Comparison of ENCODE assay signal across 8 cellular contexts in the genomic region with DNA sequence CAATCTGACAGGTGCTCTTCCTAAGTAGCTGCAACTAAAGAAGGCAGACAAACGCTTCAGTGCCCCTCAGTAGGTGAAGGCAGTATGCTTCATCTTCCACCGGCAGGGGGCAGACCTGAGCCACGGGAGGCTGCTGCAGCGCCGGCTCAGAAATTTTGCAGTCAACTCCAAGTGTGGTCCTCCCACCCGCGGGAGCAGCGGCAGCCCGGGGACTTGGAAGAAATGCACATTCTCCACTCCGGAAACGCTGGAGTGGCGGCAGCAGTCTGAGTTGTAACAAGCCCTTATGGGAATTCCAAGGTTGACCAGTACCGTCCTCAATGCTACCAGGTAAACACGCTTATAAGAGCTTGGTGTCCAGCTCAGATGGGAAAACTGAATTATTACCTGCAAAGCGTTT. TPM values are rescaled to one million over a fixed set of nuclear protein-coding genes. Genes with fewer than 3 reads are reported as not detected.
DNase-seq lines count a peak whose midpoint lies in the region; ATAC-seq, FAIRE-seq and TF ChIP-seq lines count a peak whose summit lies in the region.

No MANE protein-coding gene starts in this region.

- CTCF ChIA-PET in activated CD4-positive, alpha-beta memory T cell treated with anti-CD3 and anti-CD28 coated beads for 36 hours (lab: Charles Lee), result interaction anchor here (0.5 to 3.1 kb wide), 16 partner anchors 12 to 1336 kb away, joined by 3 to 13 read pairs (median 3); no protein-coding TSS in a partner anchor

- POLR2A ChIA-PET in activated CD4-positive, alpha-beta memory T cell treated with anti-CD3 and anti-CD28 coated beads for 36 hours (lab: Charles Lee), result no interaction called here

- no peaks in the 10 kb centered on the region for H3K9me3 Mint-ChIP-seq in activated CD4-positive, alpha-beta memory T cell treated with anti-CD3 and anti-CD28 coated beads for 36 hours

- H3K4me1 Mint-ChIP-seq in activated CD4-positive, alpha-beta memory T cell treated with anti-CD3 and anti-CD28 coated beads for 36 hours (ENCODE audit: low read depth), result peaks cover 16% of the 10 kb centered on the region

- peak overlapping the region; percentile 24 for H2AFZ ChIP-seq in mesenchymal stem cell (ENCODE audit: low read depth, low read length)

- DNase-seq in GM12891 (ENCODE audit: insufficient read length, low spot score) (peak; percentile 59), NCI-H226 (peak; percentile 46), mesenchymal stem cell (peak; percentile 72)
- DNase-seq in activated CD4-positive, alpha-beta memory T cell treated with anti-CD3 and anti-CD28 coated beads for 36 hours, result peak; percentile 84
- DNase-seq in effector memory CD4-positive, alpha-beta T cell, result peak; percentile 25 to 45 (median 26)
- DNase-seq in stimulated activated CD8-positive, alpha-beta memory T cell treated with anti-CD3 and anti-CD28 coated beads, Interleukin-15, amount 100 ng/mL, for 48 hours (ENCODE audit: low read depth in 2 of 2), result peak; percentile 32 to 58

- H3K9ac ChIP-seq in mesenchymal stem cell (ENCODE audit: low read length), result peak overlapping the region; percentile 76

- FAIRE-seq in A204.1 (lab: Jason Lieb, UNC) (peak; percentile 23), GM12891 (lab: Jason Lieb, UNC) (peak; percentile 91)

- H3K14ac ChIP-seq in mesenchymal stem cell (ENCODE audit: low read length in 2 of 2), result no peak overlapping the region

- H3K27ac Mint-ChIP-seq in activated CD4-positive, alpha-beta memory T cell treated with anti-CD3 and anti-CD28 coated beads for 36 hours, result no peak overlapping the region

- no peak overlapping the region for H2BK5ac ChIP-seq in mesenchymal stem cell (ENCODE audit: low read depth, low read length, poor library complexity, severe bottlenecking)

- peak; percentile 56 for ATAC-seq in HG02938 (IDR thresholded peaks at IDR 0.05; ENCODE audit: unreplicated experiment)

- H4K91ac ChIP-seq in mesenchymal stem cell (ENCODE audit: low read length), result no peak overlapping the region

- no peak overlapping the region for H2BK12ac ChIP-seq in mesenchymal stem cell (ENCODE audit: low read length in 2 of 2)

- H3K27me3 ChIP-seq in effector memory CD4-positive, alpha-beta T cell (replicated peaks; ENCODE audit: control insufficient read depth, insufficient read depth, low read length, poor library complexity, severe bottlenecking), result peaks cover 20% of the 10 kb centered on the region
- peaks cover 20 to 23% of the 10 kb centered on the region in 2 experiments for H3K27me3 ChIP-seq in mesenchymal stem cell (ENCODE audit: control insufficient read depth in 1 of 2, insufficient read depth in 1 of 2, low read length in 2 of 2)

- H3K4ac ChIP-seq in mesenchymal stem cell (ENCODE audit: low read depth in 1 of 2, low read length in 2 of 2), result no peak overlapping the region

- no peak overlapping the region for H3K18ac ChIP-seq in mesenchymal stem cell (ENCODE audit: low read depth in 1 of 2, low read length in 2 of 2)

- H3K23ac ChIP-seq in mesenchymal stem cell (ENCODE audit: low read length in 2 of 2), result no peak overlapping the region

- H2BK120ac ChIP-seq in mesenchymal stem cell (ENCODE audit: low read depth, low read length), result no peak overlapping the region

- no peaks in the 10 kb centered on the region for H3K79me1 ChIP-seq in mesenchymal stem cell (replicated peaks; ENCODE audit: low read length, poor library complexity, severe bottlenecking)

- 8% methylated on average over 15 of the region's 15 CpGs for WGBS in mesenchymal stem cell

- TF ChIP-seq POLR2A in GM12891 (IDR thresholded peaks at IDR 0.05; ENCODE audit: low read depth, low read length), result no peak

- H3K36me3 Mint-ChIP-seq in activated CD4-positive, alpha-beta memory T cell treated with anti-CD3 and anti-CD28 coated beads for 36 hours, result no peaks in the 10 kb centered on the region

- peak overlapping the region; percentile 65 for H3K4me2 ChIP-seq in mesenchymal stem cell (ENCODE audit: low read length, poor library complexity, severe bottlenecking)

- no peak overlapping the region for H2BK15ac ChIP-seq in mesenchymal stem cell (ENCODE audit: low read depth, poor library complexity, severe bottlenecking)

- H3K9me3 ChIP-seq in effector memory CD4-positive, alpha-beta T cell (ENCODE audit: control insufficient read depth, low read length), result no peaks in the 10 kb centered on the region
- H3K9me3 ChIP-seq in mesenchymal stem cell (ENCODE audit: control insufficient read depth, low read length), result no peaks in the 10 kb centered on the region

- no peak overlapping the region for H3K27ac ChIP-seq in effector memory CD4-positive, alpha-beta T cell (ENCODE audit: insufficient read depth, low read length, poor library complexity, severe bottlenecking)
- no peak overlapping the region for H3K27ac ChIP-seq in mesenchymal stem cell (ENCODE audit: low read length, poor library complexity, severe bottlenecking)

- peaks cover 3% of the 10 kb centered on the region for H3K4me1 ChIP-seq in effector memory CD4-positive, alpha-beta T cell (ENCODE audit: control insufficient read depth, insufficient read depth, low read length, poor library complexity, severe bottlenecking)
- peaks cover 16% of the 10 kb centered on the region for H3K4me1 ChIP-seq in mesenchymal stem cell (ENCODE audit: control insufficient read depth, insufficient read depth, low read depth, low read length)

- H3K27me3 Mint-ChIP-seq in activated CD4-positive, alpha-beta memory T cell treated with anti-CD3 and anti-CD28 coated beads for 36 hours, result peaks cover 34% of the 10 kb centered on the region

- H3K4me3 Mint-ChIP-seq in activated CD4-positive, alpha-beta memory T cell treated with anti-CD3 and anti-CD28 coated beads for 36 hours, result no peak overlapping the region

- no peak overlapping the region for H4K8ac ChIP-seq in mesenchymal stem cell (ENCODE audit: low read length)

- no peak overlapping the region for H3K4me3 ChIP-seq in effector memory CD4-positive, alpha-beta T cell (ENCODE audit: insufficient read depth, low read depth, low read length, poor library complexity, severe bottlenecking)
- H3K4me3 ChIP-seq in mesenchymal stem cell (ENCODE audit: insufficient read depth in 1 of 2, low read depth in 1 of 2, low read length in 2 of 2), result peak overlapping the region; percentile 5 to 88

- no peaks in the 10 kb centered on the region for H3K36me3 ChIP-seq in effector memory CD4-positive, alpha-beta T cell (ENCODE audit: control insufficient read depth, insufficient read depth, low read length)
- peaks cover 10 to 46% of the 10 kb centered on the region in 2 experiments for H3K36me3 ChIP-seq in mesenchymal stem cell (ENCODE audit: control insufficient read depth in 1 of 2, insufficient read depth in 2 of 2, low read depth in 1 of 2, low read length in 2 of 2)

- no peak overlapping the region for H2AK5ac ChIP-seq in mesenchymal stem cell (ENCODE audit: low read length, severe bottlenecking)

- intact Hi-C loops in activated CD4-positive, alpha-beta memory T cell treated with anti-CD3 and anti-CD28 coated beads for 36 hours (cut with micrococcal nuclease), result loop anchor here (1.0 kb wide), 2 partner anchors 435 to 1172 kb away; no protein-coding TSS in a partner anchor

TF ChIP-seq in GM12891, 5 proteins besides CTCF, POLR2A, EP300 and RAD21:
- TF ChIP-seq SPI1 (IDR thresholded peaks at IDR 0.05; ENCODE audit: low read depth, low read length) (no peak), PAX5 (IDR thresholded peaks at IDR 0.05; ENCODE audit: insufficient read depth, low read length, severe bottlenecking) (no peak), POLR2AphosphoS5 (IDR thresholded peaks at IDR 0.05; ENCODE audit: low read depth, low read length) (no peak), POU2F2 (IDR thresholded peaks at IDR 0.05; ENCODE audit: low read depth, low read length) (no peak), TAF1 (IDR thresholded peaks at IDR 0.05; ENCODE audit: low read depth, low read length) (no peak)

RNA-seq across cellular contexts. Expression of a gene that starts 3.4 kb away (rescaled TPM):
- polyA plus RNA-seq in GM12891 (2012; ENCODE audit: low read depth, missing spikeins), result 0.06 TPM
- total RNA-seq in activated CD4-positive, alpha-beta memory T cell treated with anti-CD3 and anti-CD28 coated beads for 36 hours, result 1 to 10 TPM; 1.1 to 1.9 TPM
- polyA plus RNA-seq in mesenchymal stem cell (2013, experiment 1 of 2), result 947 TPM
- 926 TPM for polyA plus RNA-seq in mesenchymal stem cell (2013, experiment 2 of 2)

RNA-seq across cellular contexts. Expression of a gene that starts 29.4 kb away (rescaled TPM):
- not detected for polyA plus RNA-seq in GM12891 (2012; ENCODE audit: low read depth, missing spikeins)
- not detected for total RNA-seq in activated CD4-positive, alpha-beta memory T cell treated with anti-CD3 and anti-CD28 coated beads for 36 hours
- polyA plus RNA-seq in mesenchymal stem cell (2013, experiment 1 of 2), result 0.33 TPM
- polyA plus RNA-seq in mesenchymal stem cell (2013, experiment 2 of 2), result 0.32 TPM

RNA-seq across cellular contexts. Expression of a gene that starts 44.8 kb away (rescaled TPM):
- polyA plus RNA-seq in GM12891 (2012; ENCODE audit: low read depth, missing spikeins), result not detected
- not detected for total RNA-seq in activated CD4-positive, alpha-beta memory T cell treated with anti-CD3 and anti-CD28 coated beads for 36 hours
- polyA plus RNA-seq in mesenchymal stem cell (2013, experiment 1 of 2), result not detected
- polyA plus RNA-seq in mesenchymal stem cell (2013, experiment 2 of 2), result not detected

Comparison
In these comparisons a context has a peak if more than half of its experiments do, and no peak if none do; other contexts are left out.
1. DNase-seq: peak in every context shown above with its lines; median percentile 84 in activated CD4-positive, alpha-beta memory T cell treated with anti-CD3 and anti-CD28 coated beads for 36 hours; 72 in mesenchymal stem cell; 59 in GM12891; 46 in NCI-H226; 45 in stimulated activated CD8-positive, alpha-beta memory T cell treated with anti-CD3 and anti-CD28 coated beads, Interleukin-15, amount 100 ng/mL, for 48 hours; 26 in effector memory CD4-positive, alpha-beta T cell.